15 cellular contexts compared by ENCODE assay signal in the genomic region with DNA sequence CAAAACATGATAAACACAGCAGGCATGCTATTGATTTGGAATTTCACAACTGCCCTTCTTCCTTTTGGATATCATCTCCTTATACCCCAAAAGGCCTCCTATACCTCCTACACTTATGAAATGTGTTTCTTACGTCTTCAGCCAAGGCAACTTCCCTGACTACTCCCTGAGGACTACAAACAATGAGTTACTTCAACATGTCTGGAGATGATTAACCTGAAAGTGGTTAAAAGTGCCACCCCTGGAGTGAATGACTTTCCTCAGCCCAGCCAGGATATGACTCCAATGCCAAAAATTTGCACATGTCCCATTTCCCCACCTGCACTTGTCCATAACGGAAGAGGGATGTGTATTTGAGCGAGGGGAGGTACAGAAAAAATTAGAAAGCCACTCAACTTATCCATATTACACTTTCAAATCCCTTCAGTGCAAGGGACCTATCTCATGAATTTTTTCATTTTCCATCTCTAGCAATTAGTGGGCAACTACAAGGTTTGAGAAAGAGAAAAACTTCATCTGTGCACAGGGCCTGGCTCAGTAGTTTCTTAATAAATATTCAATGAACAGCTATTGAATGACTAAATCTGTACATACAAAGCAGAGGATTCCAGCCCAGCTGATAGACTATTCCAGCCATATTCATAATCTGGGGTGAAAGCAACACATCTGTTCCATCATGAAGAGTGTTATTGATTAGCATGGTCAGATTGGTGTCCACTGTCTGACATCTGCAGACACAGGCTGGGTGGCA. TPM values are rescaled to one million over a fixed set of nuclear protein-coding genes. Genes with fewer than 3 reads are reported as not detected.
DNase-seq lines count a peak whose midpoint lies in the region; ATAC-seq, FAIRE-seq and TF ChIP-seq lines count a peak whose summit lies in the region.
"Had no signal": no experiment of that assay in that cellular context is flagged by ENCODE, and none has a peak within 500 bp of the region (broad histone marks: within the 10 kb centered on the region; RNA-seq: fewer than 3 reads in every experiment).

No MANE protein-coding gene starts in this region.

- peak; percentile 82 for DNase-seq in GM23248
- no peak for DNase-seq in RWPE2 (ENCODE audit: low spot score)
- peak; percentile 21 for DNase-seq in keratinocyte (ENCODE audit: low read depth, low spot score)
- DNase-seq in upper lobe of right lung, result no peak
- DNase-seq in SW480 (ENCODE audit: low spot score), result no peak
- no peak for DNase-seq in stimulated activated CD4-positive, alpha-beta T cell treated with anti-CD3 and anti-CD28 coated beads, Interleukin-2, amount 100 ng/mL, for 48 hours
- DNase-seq: CD8-positive, alpha-beta T cell; effector memory CD8-positive, alpha-beta T cell; naive B cell; NCI-H146; testis had no signal

- H3K4me2 ChIP-seq in GM23248 (ENCODE audit: unreplicated experiment) (peak overlapping the region; percentile 37), keratinocyte (ENCODE audit: control insufficient read depth, extremely low read depth, insufficient read depth, low read depth, low read length) (peak overlapping the region; percentile 13)
- H3K4me2 ChIP-seq: GM23338 had no signal

- H3K4me3 ChIP-seq in GM23248 (0 out of 2 replicates have a peak overlapping the region, but pooled peaks have one; percentile 23), RWPE2 (ENCODE audit: severe bottlenecking) (no peak overlapping the region), keratinocyte (ENCODE audit: control insufficient read depth in 2 of 3, extremely low read depth in 1 of 3, insufficient read depth in 2 of 3, low read depth in 1 of 3, low read length in 3 of 3) (no peak overlapping the region), upper lobe of right lung (no peak overlapping the region)
- H3K4me3 ChIP-seq: gastroesophageal sphincter, GM23338, testis had no signal

- H3K27me3 ChIP-seq in GM23248 (replicated peaks; ENCODE audit: insufficient read depth) (no peaks in the 10 kb centered on the region), RWPE2 (ENCODE audit: insufficient read depth, poor library complexity, severe bottlenecking) (peaks cover 31% of the 10 kb centered on the region), keratinocyte (ENCODE audit: control insufficient read depth, extremely low read depth, insufficient read depth, low read length) (no peaks in the 10 kb centered on the region), upper lobe of right lung (no peaks in the 10 kb centered on the region)
- H3K27me3 ChIP-seq: testis had no signal

- H3K9ac ChIP-seq in GM23248 (peak overlapping the region; percentile 20; the same call in 1 of the 2 replicates), keratinocyte (ENCODE audit: control insufficient read depth, extremely low read depth, insufficient read depth, low read length) (no peak overlapping the region)

- H3K79me2 ChIP-seq in GM23248 (ENCODE audit: insufficient read depth), result peaks cover 88% of the 10 kb centered on the region
- H3K79me2 ChIP-seq in keratinocyte (ENCODE audit: control insufficient read depth, insufficient read depth, low read length), result no peaks in the 10 kb centered on the region

- in situ Hi-C loops in GM23248 (cut with MboI), result no loop called here

- H3K4me1 ChIP-seq in GM23248 (ENCODE audit: insufficient read depth), result peaks cover 18% of the 10 kb centered on the region
- H3K4me1 ChIP-seq in RWPE2 (ENCODE audit: insufficient read depth, poor library complexity, severe bottlenecking), result no peaks in the 10 kb centered on the region
- H3K4me1 ChIP-seq in keratinocyte (ENCODE audit: control insufficient read depth, extremely low read depth, insufficient read depth, low read length), result peaks cover 16% of the 10 kb centered on the region
- H3K4me1 ChIP-seq in upper lobe of right lung, result no peaks in the 10 kb centered on the region
- H3K4me1 ChIP-seq: gastroesophageal sphincter, testis had no signal

- ATAC-seq in RWPE2 (ENCODE audit: low read depth) (0 out of 3 replicates have a peak, but pooled peaks have one; percentile 21), upper lobe of right lung (peak; percentile 89), HG02973 (IDR thresholded peaks at IDR 0.05; ENCODE audit: unreplicated experiment) (no peak)
- ATAC-seq: CD8-positive, alpha-beta T cell; effector memory CD8-positive, alpha-beta T cell; gastroesophageal sphincter; GM23338 had no signal

- H3K36me3 ChIP-seq in GM23248 (ENCODE audit: low read depth), result peaks cover 4% of the 10 kb centered on the region; the same call in 1 of the 2 replicates
- no peaks in the 10 kb centered on the region for H3K36me3 ChIP-seq in RWPE2 (ENCODE audit: low read depth)
- no peaks in the 10 kb centered on the region for H3K36me3 ChIP-seq in keratinocyte (ENCODE audit: control insufficient read depth in 2 of 2, extremely low read depth in 1 of 2, insufficient read depth in 2 of 2, low read length in 2 of 2)
- H3K36me3 ChIP-seq in upper lobe of right lung, result no peaks in the 10 kb centered on the region
- H3K36me3 ChIP-seq: gastroesophageal sphincter had no signal

- H3F3A ChIP-seq in GM23248 (ENCODE audit: insufficient read depth), result peaks cover 24% of the 10 kb centered on the region

- H3K9me3 ChIP-seq in GM23248 (ENCODE audit: low read depth), result no peaks in the 10 kb centered on the region
- H3K9me3 ChIP-seq in RWPE2 (ENCODE audit: severe bottlenecking), result no peaks in the 10 kb centered on the region
- no peaks in the 10 kb centered on the region for H3K9me3 ChIP-seq in keratinocyte (ENCODE audit: control insufficient read depth, low read depth, low read length)
- no peaks in the 10 kb centered on the region for H3K9me3 ChIP-seq in upper lobe of right lung
- H3K9me3 ChIP-seq: testis had no signal

- H4K20me1 ChIP-seq in GM23248 (ENCODE audit: insufficient read depth) (no peaks in the 10 kb centered on the region), keratinocyte (ENCODE audit: control insufficient read depth, extremely low read depth, insufficient read depth, low read length) (no peaks in the 10 kb centered on the region)

- intact Hi-C loops in upper lobe of right lung (cut with DNase I), result no loop called here

- TF ChIP-seq CTCF in RWPE2 (IDR thresholded peaks at IDR 0.05; ENCODE audit: poor library complexity, severe bottlenecking) (no peak), keratinocyte (optimal IDR thresholded peaks at IDR 0.05 in 1 of 3, IDR thresholded peaks at IDR 0.05 in 1 of 3, conservative IDR thresholded peaks at IDR 0.05 in 1 of 3; ENCODE audit: extremely low read depth in 1 of 3, insufficient read depth in 2 of 3, low read length in 3 of 3) (no peak), upper lobe of right lung (IDR thresholded peaks at IDR 0.05) (no peak)

- H3K9me2 ChIP-seq in GM23248 (ENCODE audit: insufficient read depth), result no peaks in the 10 kb centered on the region

- H3K9me1 ChIP-seq in keratinocyte (ENCODE audit: control insufficient read depth, extremely low read depth, insufficient read depth, low read length), result no peaks in the 10 kb centered on the region

- peak; percentile 87 for FAIRE-seq in keratinocyte (lab: Jason Lieb, UNC)

- dilution Hi-C loops in keratinocyte (cut with MboI; ENCODE audit: extremely low pct_ligation_motif_present, low sequenced_read_pairs), result no loop called here

- H3K27ac ChIP-seq in GM23248 (peak overlapping the region; percentile 60), RWPE2 (ENCODE audit: poor library complexity, severe bottlenecking) (no peak overlapping the region), keratinocyte (ENCODE audit: control insufficient read depth, insufficient read depth, low read length) (peak overlapping the region; percentile 50), upper lobe of right lung (no peak overlapping the region)
- H3K27ac ChIP-seq: gastroesophageal sphincter, testis had no signal

- H2AFZ ChIP-seq in GM23248, result no peak overlapping the region
- no peak overlapping the region for H2AFZ ChIP-seq in keratinocyte (ENCODE audit: control insufficient read depth, low read length)
- H2AFZ ChIP-seq: GM23338 had no signal

- 30 to 33% methylated on average over 3 of the region's 3 CpGs for WGBS in GM23248 (ENCODE audit: low coverage in 1 of 2, low lambda C conversion rate in 2 of 2, missing lambda C conversion rate in 2 of 2), 2 experiments

RNA-seq across cellular contexts. Expression of gene KIRREL3, which starts 36.8 kb away (rescaled TPM):
- total RNA-seq in GM23248 (2014; rRNA removed; shearing (Covaris generic)), result 31.1 and 35.6 TPM in 2 replicates
- polyA plus RNA-seq in GM23248 (2016; fragmentation: Nextera tagmentation; extraction: Ambion mirVana) (16.1 and 17.5 TPM in 2 replicates), keratinocyte (0.03 to 0.04 TPM in 2 of 3 replicates, not detected in the other)
- not detected for polyA plus RNA-seq in keratinocyte (2011; ENCODE audit: low read depth)
- polyA plus RNA-seq in keratinocyte (2011; cell fraction: cytosol; rRNA removed), result 0.02 TPM in 1 of 2 replicates, not detected in the other
- polyA plus RNA-seq in keratinocyte (2011; cell fraction: nucleus; rRNA removed), result not detected in 2 replicates
- 0.34 and 0.45 TPM in 2 replicates for polyA plus RNA-seq in keratinocyte (2012; ENCODE audit: low replicate concordance)
- polyA minus RNA-seq in keratinocyte, result not detected in 3 replicates
- polyA minus RNA-seq in keratinocyte (2011; cell fraction: cytosol; rRNA and poly(A)+ RNA removed), result not detected
- not detected in 2 replicates for polyA minus RNA-seq in keratinocyte (2011; cell fraction: nucleus; rRNA and poly(A)+ RNA removed)
- not detected for total RNA-seq in upper lobe of right lung
- total RNA-seq: CD8-positive, alpha-beta T cell; pulmonary artery endothelial cell had no signal

Comparison
In these comparisons a context has a peak if more than half of its experiments do, and no peak if none do; other contexts are left out.
1. DNase-seq: peak in GM23248 (single experiment) and keratinocyte (single experiment); none in RWPE2 (single experiment), upper lobe of right lung (single experiment), SW480 (single experiment) and stimulated activated CD4-positive, alpha-beta T cell treated with anti-CD3 and anti-CD28 coated beads, Interleukin-2, amount 100 ng/mL, for 48 hours (0 of 2).
2. H3K27ac ChIP-seq: peak in GM23248 (single experiment) and keratinocyte (single experiment); none in RWPE2 (single experiment) and upper lobe of right lung (single experiment).
3. RNA of gene KIRREL3, which starts 36.8 kb away (total RNA-seq): 31.1 to 35.6 TPM in GM23248; not detected in upper lobe of right lung (single experiment); every median in the first group is over 10 times any median in the second.